In the genomic region with DNA sequence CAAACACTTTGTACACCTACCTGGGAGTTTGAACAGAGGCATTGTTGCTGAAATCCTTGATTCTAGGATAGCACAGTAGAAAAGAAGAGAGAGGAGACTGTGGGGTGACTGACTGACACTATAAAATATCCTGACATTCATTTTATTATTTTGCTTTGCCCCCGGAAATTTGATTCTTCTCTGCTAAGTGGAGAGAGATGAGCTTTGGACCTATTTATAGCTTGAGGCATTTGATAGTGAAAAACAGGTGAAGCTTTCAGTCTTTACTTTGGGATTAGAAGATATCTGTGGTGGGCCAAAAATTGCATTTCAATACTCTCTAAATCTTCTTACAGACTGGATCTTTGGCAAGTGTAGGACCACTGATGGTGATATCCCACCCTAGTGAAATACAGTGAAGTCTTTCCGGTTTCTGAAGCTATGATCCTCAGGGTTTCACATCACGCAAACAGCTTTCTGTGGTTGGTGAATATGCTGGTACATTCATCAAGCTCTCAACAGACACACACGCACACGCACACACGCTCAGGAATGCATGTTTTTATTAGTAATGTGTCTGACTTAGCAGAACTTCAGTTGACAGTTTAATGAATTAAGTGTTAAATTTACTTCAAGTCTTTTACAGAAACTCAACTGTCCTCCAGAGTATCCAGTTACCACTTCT, we compare ENCODE assay signal across 23 cellular contexts. TPM values are rescaled to one million over a fixed set of nuclear protein-coding genes. Genes with fewer than 3 reads are reported as not detected.
A peak's percentile ranks its signal among the peaks of the same experiment; 100 is the strongest.
DNase-seq lines count a peak whose midpoint lies in the region; ATAC-seq and TF ChIP-seq lines count a peak whose summit lies in the region.
"Had no signal": no experiment of that assay in that cellular context is flagged by ENCODE, and none has a peak within 500 bp of the region (broad histone marks: within the 10 kb centered on the region; RNA-seq: fewer than 3 reads in every experiment).

A gene (minus strand): TSS at position 117 of the 664 bp plus-strand sequence. CDS start 75 bp downstream, at position 42.

- H3K27me3 ChIP-seq in gastrocnemius medialis = no peaks in the 10 kb centered on the region
- H3K27me3 ChIP-seq in suprapubic skin = peaks cover 9% of the 10 kb centered on the region
- peaks cover 5% of the 10 kb centered on the region for H3K27me3 ChIP-seq in upper lobe of right lung
- H3K27me3 ChIP-seq: BLaER1 treated with 17β-estradiol and CSF1 and Interleukin-3, amounts not matched to agents 10 nM and 100 nM had no signal

- H3K9me3 ChIP-seq in gastrocnemius medialis = no peaks in the 10 kb centered on the region
- H3K9me3 ChIP-seq in suprapubic skin = no peaks in the 10 kb centered on the region
- H3K9me3 ChIP-seq in upper lobe of right lung = no peaks in the 10 kb centered on the region
- H3K9me3 ChIP-seq: BLaER1 treated with 17β-estradiol and CSF1 and Interleukin-3, amounts not matched to agents 10 nM and 100 nM had no signal

- H3K27ac ChIP-seq in gastrocnemius medialis (peak within 1 kb of the TSS; percentile 88 to 98 (median 91)), suprapubic skin (no peak within 1 kb of the TSS), upper lobe of right lung (no peak within 1 kb of the TSS)
- H3K27ac ChIP-seq: BLaER1 treated with 17β-estradiol and CSF1 and Interleukin-3, amounts not matched to agents 10 nM and 100 nM; RWPE1 had no signal

- intact Hi-C loops in gastrocnemius medialis (cut with DNase I; ENCODE audit: low total_unique reads) = loop anchor here (10.0 kb wide), 1 partner anchor 1679 kb away; a partner anchor contains a TSS
- intact Hi-C loops in upper lobe of right lung (cut with DNase I) = no loop called here

- 51% methylated on average over 6 of the region's 6 CpGs for WGBS in suprapubic skin

- H3K36me3 ChIP-seq in gastrocnemius medialis = no peaks in the 10 kb centered on the region
- no peaks in the 10 kb centered on the region for H3K36me3 ChIP-seq in suprapubic skin
- no peaks in the 10 kb centered on the region for H3K36me3 ChIP-seq in upper lobe of right lung
- H3K36me3 ChIP-seq: BLaER1 treated with 17β-estradiol and CSF1 and Interleukin-3, amounts not matched to agents 10 nM and 100 nM had no signal

- TF ChIP-seq POLR2A in gastrocnemius medialis (IDR thresholded peaks at IDR 0.05) (peak in 1 of 2 donors; percentile 73), suprapubic skin (IDR thresholded peaks at IDR 0.05) (no peak)

- H3K4me1 ChIP-seq in gastrocnemius medialis = peaks cover 24 to 28% of the 10 kb centered on the region in 2 donors
- H3K4me1 ChIP-seq in suprapubic skin = no peaks in the 10 kb centered on the region
- no peaks in the 10 kb centered on the region for H3K4me1 ChIP-seq in upper lobe of right lung

- ATAC-seq in gastrocnemius medialis = peak; percentile 53 to 74
- ATAC-seq in upper lobe of right lung = no peak
- no peak for ATAC-seq in HG02678 (IDR thresholded peaks at IDR 0.05; ENCODE audit: unreplicated experiment)
- ATAC-seq: activated CD8-positive, alpha-beta T cell treated with anti-CD3 and anti-CD28 coated beads, Interleukin-2, amount 10 ng/mL, durations not matched to agents 7 days and 5 days; sciatic nerve had no signal

- DNase-seq in GM03348 (ENCODE audit: low spot score) = peak; percentile 19
- peak; percentile 19 for DNase-seq in RPMI7951 (ENCODE audit: low read depth)
- DNase-seq in fibroblast of mammary gland (ENCODE audit: low read depth) = peak; percentile 45
- no peak for DNase-seq in gastrocnemius medialis
- DNase-seq in suprapubic skin (ENCODE audit: low spot score in 2 of 2) = no peak
- no peak for DNase-seq in upper lobe of right lung
- DNase-seq in NOMO-1 treated with DMSO at 0.1 percent for 48 hours (lab: John Stamatoyannopoulos, UW; ENCODE audit: unreplicated experiment) = no peak
- DNase-seq: activated CD8-positive, alpha-beta T cell treated with anti-CD3 and anti-CD28 coated beads, Interleukin-2, amount 10 ng/mL, durations not matched to agents 7 days and 5 days; caudate nucleus; DMS 273 treated with DMSO at 0.1 percent for 48 hours; effector CD4-positive, alpha-beta T cell; NCI-H2081 treated with DMSO at 0.1 percent for 48 hours; NCI-H774; stimulated activated CD4-positive, alpha-beta T cell treated with anti-CD3 and anti-CD28 coated beads, Interleukin-2, amount 100 ng/mL, for 48 hours; T-helper 1 cell had no signal

- in situ Hi-C loops in gastrocnemius medialis (cut with MboI; ENCODE audit: low sequenced_read_pairs in 4 of 4) = loop anchor here in 1 of 4 donors (10.0 kb wide), 1 partner anchor 49 kb away; no protein-coding TSS in a partner anchor

- H3K4me3 ChIP-seq in fibroblast of mammary gland (ENCODE audit: control insufficient read depth, low read depth, low read length) (no peak within 1 kb of the TSS), gastrocnemius medialis (peak within 1 kb of the TSS; percentile 24 to 60 (median 42)), suprapubic skin (no peak within 1 kb of the TSS), upper lobe of right lung (no peak within 1 kb of the TSS)
- H3K4me3 ChIP-seq: BLaER1 treated with 17β-estradiol and CSF1 and Interleukin-3, amounts not matched to agents 10 nM and 100 nM; lung had no signal

- TF ChIP-seq EP300 in suprapubic skin (IDR thresholded peaks at IDR 0.05) = no peak

- no peak for TF ChIP-seq CTCF in fibroblast of mammary gland (conservative IDR thresholded peaks at IDR 0.05; ENCODE audit: control insufficient read depth, insufficient read depth, low read depth, low read length)
- no peak for TF ChIP-seq CTCF in gastrocnemius medialis (IDR thresholded peaks at IDR 0.05 in 4 of 5, conservative IDR thresholded peaks at IDR 0.05 in 1 of 5)
- TF ChIP-seq CTCF in suprapubic skin (IDR thresholded peaks at IDR 0.05) = no peak
- TF ChIP-seq CTCF in upper lobe of right lung (IDR thresholded peaks at IDR 0.05) = no peak

RNA-seq across cellular contexts. Expression of the gene that starts here (rescaled TPM):
- not detected in 2 replicates for total RNA-seq in RPMI7951 (2014; rRNA removed; shearing (Covaris generic))
- total RNA-seq in gastrocnemius medialis = 10 to 100 TPM; 43.5 to 93.4 (median 68.1) TPM
- total RNA-seq in suprapubic skin = not detected
- not detected for total RNA-seq in upper lobe of right lung
- total RNA-seq: activated CD8-positive, alpha-beta T cell treated with anti-CD3 and anti-CD28 coated beads, Interleukin-2, amount 10 ng/mL, durations not matched to agents 7 days and 5 days; activated T-helper 1 cell treated with anti-CD3 and anti-CD28 coated beads, Interleukin-12 subunit alpha, Interleukin-12 subunit beta, Interleukin-2, Interleukin-4 antibody, amounts not matched to agents 30 ng/mL and 10 ng/mL and 1 ng/mL, durations not matched to agents 14 hours and 24 hours and 36 hours; neural crest cell; sciatic nerve; temporal lobe had no signal

Comparison
In these comparisons a context has a peak if more than half of its experiments do, and no peak if none do; other contexts are left out.
1. RNA of the gene that starts here (total RNA-seq): 43.5 to 93.4 TPM in gastrocnemius medialis; not detected in upper lobe of right lung (single experiment), not detected in RPMI7951 and not detected in suprapubic skin; every median in the first group is over 10 times any median in the second.
2. Peak in DNase-seq in RPMI7951; RNA of the gene not detected or under 1 TPM.
3. DNase-seq: peak in GM03348 (single experiment) and fibroblast of mammary gland (single experiment); none in gastrocnemius medialis (0 of 2), suprapubic skin (0 of 2), upper lobe of right lung (single experiment) and NOMO-1 treated with DMSO at 0.1 percent for 48 hours (single experiment).
4. H3K4me3 ChIP-seq: peak in gastrocnemius medialis (4 of 4); none in fibroblast of mammary gland (single experiment), suprapubic skin (single experiment) and upper lobe of right lung (single experiment).
5. ATAC-seq: peak in gastrocnemius medialis (2 of 2); none in upper lobe of right lung (single experiment) and HG02678 (single experiment).
6. H3K27ac ChIP-seq: peak in gastrocnemius medialis (4 of 4); none in suprapubic skin (single experiment) and upper lobe of right lung (single experiment).